ENCODE assay signal across 17 cellular contexts in genomic region chr2:218075975-218076811, GRCh38. TPM values are rescaled to one million over a fixed set of nuclear protein-coding genes. Genes with fewer than 3 reads are reported as not detected.
A peak's percentile ranks its signal among the peaks of the same experiment; 100 is the strongest.
DNase-seq lines count a peak whose midpoint lies in the region; ATAC-seq and TF ChIP-seq lines count a peak whose summit lies in the region.
"Had no signal": no experiment of that assay in that cellular context is flagged by ENCODE, and none has a peak within 500 bp of the region (broad histone marks: within the 10 kb centered on the region; RNA-seq: fewer than 3 reads in every experiment).

No MANE protein-coding gene starts in this region.

- H4K8ac ChIP-seq in IMR-90 (ENCODE audit: low read depth in 2 of 2, low read length in 2 of 2) (no peak overlapping the region), neuronal stem cell (ENCODE audit: low read depth, low read length) (no peak overlapping the region)

- no TSS peak for BruUV-seq in IMR-90 (replicated peaks; lab: Mats Ljungman, UMichigan)

- 88% methylated on average over 4 of the region's 10 CpGs; no CpG with 5 or more reads in 1 of the 2 experiments for WGBS in IMR-90 (ENCODE audit: extremely low coverage in 2 of 2, insufficient read length in 1 of 2), 2 experiments
- WGBS in neuronal stem cell (ENCODE audit: extremely low coverage in 2 of 2, insufficient read length in 2 of 2, insufficient replicate concordance in 1 of 2), 2 donors = no CpG with 5 or more reads among the region's 10 CpGs
- 40 to 77% methylated on average over 1 to 3 of the region's 10 CpGs for WGBS in gastroesophageal sphincter (ENCODE audit: low coverage in 1 of 2), 2 donors

- TF ChIP-seq RAD21 in IMR-90 (IDR thresholded peaks at IDR 0.05; ENCODE audit: low read length) = no peak

- dilution Hi-C loops in IMR-90 (cut with HindIII; ENCODE audit: low sequenced_read_pairs, unreplicated experiment) = no loop called here

- H3K4me2 ChIP-seq in IMR-90 (ENCODE audit: low read depth, low read length) (no peak overlapping the region), neuronal stem cell (ENCODE audit: insufficient read depth, low read length, poor library complexity, severe bottlenecking) (no peak overlapping the region)
- H3K4me2 ChIP-seq: PC-9 had no signal

- no peak overlapping the region for H3K4me3 ChIP-seq in IMR-90 (ENCODE audit: insufficient read depth, low read depth, low read length)
- no peak overlapping the region for H3K4me3 ChIP-seq in neuronal stem cell (ENCODE audit: low read length in 2 of 2)
- H3K4me3 ChIP-seq in gastroesophageal sphincter = no peak overlapping the region
- H3K4me3 ChIP-seq: GM23248, PC-9 had no signal

- ATAC-seq in IMR-90 (ENCODE audit: low read depth) (no peak), gastroesophageal sphincter (no peak)
- ATAC-seq: T-cell had no signal

- peak; percentile 13 for DNase-seq in NCI-H82 (lab: John Stamatoyannopoulos, UW)
- no peak for DNase-seq in NCI-H82 treated with DMSO at 0.1 percent for 48 hours (lab: John Stamatoyannopoulos, UW; ENCODE audit: unreplicated experiment)
- no peak for DNase-seq in IMR-90
- no peak for DNase-seq in endothelial cell (ENCODE audit: low spot score)
- no peak for DNase-seq in neuronal stem cell (ENCODE audit: low spot score)
- no peak for DNase-seq in superior temporal gyrus (ENCODE audit: extremely low spot score)
- DNase-seq: AML-193; CD4-positive, CD25-positive, alpha-beta regulatory T cell; GM23248; KBM-7; NCI-H1048; NCI-H187 treated with DMSO at 0.1 percent for 48 hours; PC-9; T-cell had no signal

- H3K14ac ChIP-seq in IMR-90 (replicated peaks; ENCODE audit: low read depth, low read length) (no peak overlapping the region), neuronal stem cell (ENCODE audit: low read length) (peak overlapping the region; percentile 65)

- H3K18ac ChIP-seq in IMR-90 (ENCODE audit: low read depth, low read length) (no peak overlapping the region), neuronal stem cell (ENCODE audit: low read length) (peak overlapping the region; percentile 77)

- no peak overlapping the region for H2BK20ac ChIP-seq in IMR-90 (ENCODE audit: low read depth, low read length)

- no peaks in the 10 kb centered on the region for H3K79me1 ChIP-seq in IMR-90 (ENCODE audit: low read depth in 1 of 2, low read length in 2 of 2)
- H3K79me1 ChIP-seq in neuronal stem cell (ENCODE audit: low read depth, low read length) = no peaks in the 10 kb centered on the region

- H3K36me3 ChIP-seq in IMR-90 (ENCODE audit: control insufficient read depth, insufficient read depth, low read length) = no peaks in the 10 kb centered on the region
- H3K36me3 ChIP-seq in neuronal stem cell (replicated peaks in 1 of 2; ENCODE audit: control insufficient read depth in 2 of 2, insufficient read depth in 2 of 2, low read length in 2 of 2) = no peaks in the 10 kb centered on the region
- no peaks in the 10 kb centered on the region for H3K36me3 ChIP-seq in gastroesophageal sphincter

- H3K9me1 ChIP-seq in IMR-90 (ENCODE audit: insufficient read depth, low read length) = 0 out of 2 replicates have a peak, but pooled peaks cover 3% of the 10 kb centered on the region

- H4K91ac ChIP-seq in IMR-90 (ENCODE audit: insufficient read depth, low read depth, low read length) (no peak overlapping the region), neuronal stem cell (ENCODE audit: low read depth, low read length, poor library complexity) (no peak overlapping the region)

- no peak overlapping the region for H3K56ac ChIP-seq in IMR-90 (ENCODE audit: extremely low read depth, insufficient read depth, low read length)

- H3K4me3 Mint-ChIP-seq in endothelial cell (ENCODE audit: unreplicated experiment) = peak overlapping the region; percentile 15
- H3K4me3 Mint-ChIP-seq: CD4-positive, CD25-positive, alpha-beta regulatory T cell; T-cell had no signal

- H3K4me1 ChIP-seq in IMR-90 (ENCODE audit: control insufficient read depth, insufficient read depth, low read length) = no peaks in the 10 kb centered on the region
- peaks cover 0 to 5% of the 10 kb centered on the region in 2 donors for H3K4me1 ChIP-seq in neuronal stem cell (ENCODE audit: control insufficient read depth in 2 of 2, insufficient read depth in 1 of 2, low read depth in 1 of 2, low read length in 2 of 2)
- no peaks in the 10 kb centered on the region for H3K4me1 ChIP-seq in gastroesophageal sphincter

- no peaks in the 10 kb centered on the region for H4K20me1 ChIP-seq in IMR-90 (ENCODE audit: insufficient read depth, low read length)

- H3K27ac Mint-ChIP-seq in endothelial cell (ENCODE audit: unreplicated experiment) = peak overlapping the region; percentile 22
- H3K27ac Mint-ChIP-seq: CD4-positive, CD25-positive, alpha-beta regulatory T cell; T-cell had no signal

- H3K4ac ChIP-seq in IMR-90 (ENCODE audit: low read depth, low read length) (no peak overlapping the region), neuronal stem cell (ENCODE audit: low read length) (no peak overlapping the region)

- no peak overlapping the region for H2BK120ac ChIP-seq in IMR-90 (ENCODE audit: low read depth, low read length)
- peak overlapping the region; percentile 20 for H2BK120ac ChIP-seq in neuronal stem cell (ENCODE audit: low read depth, low read length)

- peaks cover 25% of the 10 kb centered on the region for H3K27me3 Mint-ChIP-seq in endothelial cell (ENCODE audit: unreplicated experiment)

- in situ Hi-C loops in IMR-90 (cut with MboI; ENCODE audit: low sequenced_read_pairs) = no loop called here

- H3K9me3 ChIP-seq in IMR-90 (ENCODE audit: control insufficient read depth, insufficient read depth, low read length) (no peaks in the 10 kb centered on the region), neuronal stem cell (replicated peaks in 1 of 2; ENCODE audit: control insufficient read depth in 2 of 2, insufficient read depth in 1 of 2, low read depth in 1 of 2, low read length in 2 of 2) (no peaks in the 10 kb centered on the region), gastroesophageal sphincter (no peaks in the 10 kb centered on the region)

- intact Hi-C loops in IMR-90 (cut with micrococcal nuclease) = no loop called here

- H3K27ac ChIP-seq in IMR-90 (ENCODE audit: insufficient read depth, low read length) (no peak overlapping the region), neuronal stem cell (replicated peaks; ENCODE audit: low read length) (no peak overlapping the region), gastroesophageal sphincter (no peak overlapping the region)
- H3K27ac ChIP-seq: GM23248, PC-9 had no signal

- H3K9ac ChIP-seq in IMR-90 (ENCODE audit: low read depth, low read length) (no peak overlapping the region), neuronal stem cell (ENCODE audit: low read depth, low read length, poor library complexity) (peak overlapping the region; percentile 9)
- H3K9ac ChIP-seq: GM23248 had no signal

- H3K9me3 Mint-ChIP-seq in endothelial cell (ENCODE audit: unreplicated experiment) = no peaks in the 10 kb centered on the region
- H3K9me3 Mint-ChIP-seq: T-cell had no signal

- H3K4me1 Mint-ChIP-seq in endothelial cell (ENCODE audit: unreplicated experiment) = peaks cover 7% of the 10 kb centered on the region
- H3K4me1 Mint-ChIP-seq: T-cell had no signal

- no peak for TF ChIP-seq EP300 in gastroesophageal sphincter (IDR thresholded peaks at IDR 0.05)

- H2BK5ac ChIP-seq in IMR-90 (ENCODE audit: low read depth, low read length, poor library complexity, severe bottlenecking) (no peak overlapping the region), neuronal stem cell (ENCODE audit: low read length) (no peak overlapping the region)

- POLR2A ChIA-PET in IMR-90 (lab: Charles Lee; ENCODE audit: unreplicated experiment) = no interaction called here

- TF ChIP-seq POLR2A in IMR-90 (IDR thresholded peaks at IDR 0.05; ENCODE audit: low read depth, low read length) = no peak
- TF ChIP-seq POLR2A in gastroesophageal sphincter (IDR thresholded peaks at IDR 0.05) = no peak

- peaks cover 14% of the 10 kb centered on the region for H3K36me3 Mint-ChIP-seq in endothelial cell (ENCODE audit: low read depth, unreplicated experiment)
- H3K36me3 Mint-ChIP-seq: CD4-positive, CD25-positive, alpha-beta regulatory T cell; T-cell had no signal

- H4K5ac ChIP-seq in IMR-90 (ENCODE audit: low read depth, low read length) = no peak overlapping the region

- H3K27me3 ChIP-seq in IMR-90 (ENCODE audit: control insufficient read depth, insufficient read depth, low read length) = peaks cover 47% of the 10 kb centered on the region
- peaks cover 0 to under 1% (median 0%) of the 10 kb centered on the region in 3 experiments for H3K27me3 ChIP-seq in neuronal stem cell (ENCODE audit: control insufficient read depth in 3 of 3, insufficient read depth in 3 of 3, low read depth in 1 of 3, low read length in 3 of 3)
- peaks cover 7% of the 10 kb centered on the region for H3K27me3 ChIP-seq in gastroesophageal sphincter

- H2BK15ac ChIP-seq in IMR-90 (ENCODE audit: low read depth, low read length) (no peak overlapping the region), neuronal stem cell (ENCODE audit: low read length) (peak overlapping the region; percentile 50)

- H2AK9ac ChIP-seq in IMR-90 (replicated peaks; ENCODE audit: low read depth, low read length, poor library complexity) = no peak overlapping the region

- peak overlapping the region; percentile 52 for H2BK12ac ChIP-seq in neuronal stem cell (ENCODE audit: low read length)

- TF ChIP-seq CTCF in IMR-90 (conservative IDR thresholded peaks at IDR 0.05; ENCODE audit: low read depth, low read length) = no peak
- no peak for TF ChIP-seq CTCF in endothelial cell (IDR thresholded peaks at IDR 0.05; ENCODE audit: unreplicated experiment)
- no peak for TF ChIP-seq CTCF in gastroesophageal sphincter (IDR thresholded peaks at IDR 0.05)

- H2AK5ac ChIP-seq in IMR-90 (ENCODE audit: low read depth, low read length) (no peak overlapping the region), neuronal stem cell (ENCODE audit: low read depth, low read length) (no peak overlapping the region)

- no peak overlapping the region for H3K23ac ChIP-seq in IMR-90 (ENCODE audit: low read depth, low read length)
- peak overlapping the region; percentile 12 for H3K23ac ChIP-seq in neuronal stem cell (ENCODE audit: low read depth, low read length, poor library complexity)

- H2AFZ ChIP-seq in IMR-90 (replicated peaks; ENCODE audit: low read length, poor library complexity) (peak overlapping the region; percentile 16), neuronal stem cell (ENCODE audit: low read length) (no peak overlapping the region)
- H2AFZ ChIP-seq: GM23248, PC-9 had no signal

- CTCF ChIA-PET in IMR-90 (lab: Yijun Ruan, JAX) = no interaction called here

RNA-seq across cellular contexts. Expression of gene RUFY4, which starts 7.1 kb away (rescaled TPM):
- not detected in 2 replicates for total RNA-seq in IMR-90 (2012; rRNA removed)
- not detected in 2 replicates for polyA plus RNA-seq in IMR-90 (2012; rRNA removed)
- not detected in 2 replicates for polyA plus RNA-seq in IMR-90 (2012; cell fraction: cytosol; rRNA removed)
- polyA plus RNA-seq in IMR-90 (2012; cell fraction: nucleus; rRNA removed; ENCODE audit: low replicate concordance) = not detected in 2 replicates
- total RNA-seq in endothelial cell (ENCODE audit: unreplicated experiment) = not detected
- polyA plus RNA-seq in neuronal stem cell (2013, experiment 1 of 2) = not detected
- polyA plus RNA-seq in neuronal stem cell (2013, experiment 2 of 2) = 0.08 TPM
- total RNA-seq in gastroesophageal sphincter = not detected
- total RNA-seq: Daoy, GM23248, HT1080, PC-9 had no signal
- polyA plus RNA-seq: GM23248 had no signal

RNA-seq across cellular contexts. Expression of gene CXCR2, which starts 49.6 kb away (rescaled TPM):
- total RNA-seq in IMR-90 (2012; rRNA removed) (not detected in 2 replicates), endothelial cell (ENCODE audit: unreplicated experiment) (0.49 TPM), gastroesophageal sphincter (1 to 10 TPM in 2 of 4 donors, not detected in 2; 2.4 to 3.2 TPM)
- polyA plus RNA-seq in IMR-90 (2012; rRNA removed) = not detected in 2 replicates
- polyA plus RNA-seq in IMR-90 (2012; cell fraction: cytosol; rRNA removed) = not detected in 2 replicates
- polyA plus RNA-seq in IMR-90 (2012; cell fraction: nucleus; rRNA removed; ENCODE audit: low replicate concordance) = not detected in 2 replicates
- 0.03 TPM for polyA plus RNA-seq in neuronal stem cell (2013, experiment 1 of 2)
- 0.04 TPM for polyA plus RNA-seq in neuronal stem cell (2013, experiment 2 of 2)
- total RNA-seq: CD4-positive, CD25-positive, alpha-beta regulatory T cell; Daoy; GM23248; PC-9 had no signal
- polyA plus RNA-seq: CD4-positive, CD25-positive, alpha-beta regulatory T cell; GM23248 had no signal
